ENCODE assay signal across 17 cellular contexts in the genomic region with DNA sequence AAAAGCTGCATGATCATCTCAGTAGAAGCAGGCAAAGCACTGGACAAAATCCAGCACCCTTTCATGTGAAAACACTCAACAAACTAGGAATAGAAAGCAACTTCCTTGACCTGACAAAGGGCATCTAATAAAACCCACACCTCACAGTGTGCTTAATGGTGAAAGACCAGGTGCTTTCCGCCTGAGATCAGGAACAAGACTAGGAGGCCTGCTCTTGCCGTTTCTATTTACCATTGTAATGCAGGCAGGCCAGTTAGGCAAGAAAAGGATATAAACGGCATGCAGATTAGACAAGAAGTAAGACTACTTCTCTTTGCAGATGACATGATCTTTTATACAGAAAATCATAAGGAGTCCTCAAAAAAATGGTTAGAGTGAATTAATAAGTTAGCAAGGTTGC. TPM values are rescaled to one million over a fixed set of nuclear protein-coding genes. Genes with fewer than 3 reads are reported as not detected.
DNase-seq lines count a peak whose midpoint lies in the region; ATAC-seq, FAIRE-seq and TF ChIP-seq lines count a peak whose summit lies in the region.
"Had no signal": no experiment of that assay in that cellular context is flagged by ENCODE, and none has a peak within 500 bp of the region (broad histone marks: within the 10 kb centered on the region; RNA-seq: fewer than 3 reads in every experiment).

No MANE protein-coding gene starts in this region.

- peaks cover 2% of the 10 kb centered on the region for H3K9me1 ChIP-seq in K562 (ENCODE audit: control insufficient read depth, insufficient read depth, low read length)

- H3K4me3 ChIP-seq in GM23338, result no peak overlapping the region
- no peak overlapping the region for H3K4me3 ChIP-seq in K562
- H3K4me3 ChIP-seq: dorsolateral prefrontal cortex, MG63, tibial nerve had no signal

- H3F3A ChIP-seq in GM23338 (replicated peaks; ENCODE audit: low read depth), result no peaks in the 10 kb centered on the region

- BruUV-seq in K562 (replicated peaks; lab: Mats Ljungman, UMichigan), result no TSS peak

- H3K4me3 Mint-ChIP-seq in GM23338, result no peak overlapping the region
- H3K4me3 Mint-ChIP-seq in nephron, result no peak overlapping the region
- no peak overlapping the region for H3K4me3 Mint-ChIP-seq in activated T-helper 2 cell treated with anti-CD3 and anti-CD28 coated beads, Interferon-gamma antibody, Interleukin-2, Interleukin-4, amounts not matched to agents 10 μg/mL and 5 μg/mL and 100 μg/mL, durations not matched to agents 14 hours and 24 hours and 36 hours (ENCODE audit: low read depth)
- H3K4me3 Mint-ChIP-seq: HFFc6 had no signal

- peaks cover 25% of the 10 kb centered on the region for H3K4me1 ChIP-seq in GM23338 (ENCODE audit: insufficient read depth)
- H3K4me1 ChIP-seq in K562 (replicated peaks in 1 of 2; ENCODE audit: control insufficient read depth in 2 of 2, insufficient read depth in 2 of 2, low read length in 2 of 2), result peaks cover 38 to 41% of the 10 kb centered on the region in 2 experiments
- H3K4me1 ChIP-seq: tibial nerve had no signal

- H3K27ac Mint-ChIP-seq in GM23338 (peak overlapping the region; percentile 45; the same call in 1 of the 2 replicates), nephron (peak overlapping the region in 2 of 3 experiments; percentile 29 to 71)
- H3K27ac Mint-ChIP-seq in activated T-helper 2 cell treated with anti-CD3 and anti-CD28 coated beads, Interferon-gamma antibody, Interleukin-2, Interleukin-4, amounts not matched to agents 10 μg/mL and 5 μg/mL and 100 μg/mL, durations not matched to agents 14 hours and 24 hours and 36 hours, result no peak overlapping the region
- H3K27ac Mint-ChIP-seq: HFFc6 had no signal

- CTCF ChIA-PET in K562 (lab: Yijun Ruan, JAX; ENCODE audit: low intra/inter-chr PET ratio), result no interaction called here

- no peak overlapping the region for H3K9ac ChIP-seq in K562 (ENCODE audit: insufficient read depth in 1 of 2, low read depth in 2 of 2, low read length in 2 of 2)

- TF ChIP-seq EP300 in K562 (IDR thresholded peaks at IDR 0.05; ENCODE audit: low read length), result no peak

- no peaks in the 10 kb centered on the region for H3K27me3 ChIP-seq in GM23338 (ENCODE audit: insufficient read depth)
- no peaks in the 10 kb centered on the region for H3K27me3 ChIP-seq in K562 (ENCODE audit: control insufficient read depth in 2 of 2, insufficient read depth in 2 of 2, low read length in 2 of 2)
- H3K27me3 ChIP-seq: dorsolateral prefrontal cortex, MG63, tibial nerve had no signal

- peaks cover 16% of the 10 kb centered on the region for H3K9me3 Mint-ChIP-seq in GM23338
- no peaks in the 10 kb centered on the region for H3K9me3 Mint-ChIP-seq in nephron
- no peaks in the 10 kb centered on the region for H3K9me3 Mint-ChIP-seq in activated T-helper 2 cell treated with anti-CD3 and anti-CD28 coated beads, Interferon-gamma antibody, Interleukin-2, Interleukin-4, amounts not matched to agents 10 μg/mL and 5 μg/mL and 100 μg/mL, durations not matched to agents 14 hours and 24 hours and 36 hours

- H3K79me2 ChIP-seq in GM23338 (replicated peaks; ENCODE audit: insufficient read depth), result no peaks in the 10 kb centered on the region
- no peaks in the 10 kb centered on the region for H3K79me2 ChIP-seq in K562 (ENCODE audit: control insufficient read depth, insufficient read depth, low read length)

- in situ Hi-C loops in K562 (cut with MboI), result no loop called here

- H3K27ac ChIP-seq in GM23338 (ENCODE audit: low read depth), result peak overlapping the region; percentile 2; the same call in 1 of the 2 replicates
- H3K27ac ChIP-seq in K562 (ENCODE audit: extremely low read depth, low read depth, low read length), result no peak overlapping the region
- H3K27ac ChIP-seq: dorsolateral prefrontal cortex, tibial nerve had no signal

- intact Hi-C loops in K562 (cut with micrococcal nuclease), result no loop called here
- intact Hi-C loops in activated T-helper 2 cell treated with anti-CD3 and anti-CD28 coated beads, Interferon-gamma antibody, Interleukin-2, Interleukin-4, amounts not matched to agents 10 μg/mL and 5 μg/mL and 100 μg/mL, durations not matched to agents 14 hours and 24 hours and 36 hours (cut with micrococcal nuclease), result no loop called here

- FAIRE-seq in K562 (lab: Jason Lieb, UNC), result no peak

- H3K4me2 ChIP-seq in GM23338 (peak overlapping the region; percentile 11; the same call in 1 of the 2 replicates), K562 (ENCODE audit: insufficient read depth, low read length) (no peak overlapping the region)

- peak; percentile 74 for ATAC-seq in GM23338
- no peak for ATAC-seq in K562
- ATAC-seq in HG03432 (IDR thresholded peaks at IDR 0.05; ENCODE audit: unreplicated experiment), result no peak

- POLR2A ChIA-PET in K562 (lab: Yijun Ruan, JAX), result no interaction called here

- no peak overlapping the region for H2AFZ ChIP-seq in GM23338
- H2AFZ ChIP-seq in K562 (ENCODE audit: low read depth, low read length), result peak overlapping the region; percentile 28; the same call in 1 of the 2 replicates

- no peaks in the 10 kb centered on the region; the same call in 1 of the 2 replicates for H3K9me3 ChIP-seq in K562 (replicated peaks; ENCODE audit: control insufficient read depth, insufficient read depth, low read depth, low read length)
- H3K9me3 ChIP-seq: MG63, tibial nerve had no signal

- H3K27me3 Mint-ChIP-seq in GM23338 (ENCODE audit: insufficient read depth, low read depth, poor library complexity), result peaks cover 6% of the 10 kb centered on the region
- peaks cover 11% of the 10 kb centered on the region for H3K27me3 Mint-ChIP-seq in nephron (ENCODE audit: low read depth)
- H3K27me3 Mint-ChIP-seq in activated T-helper 2 cell treated with anti-CD3 and anti-CD28 coated beads, Interferon-gamma antibody, Interleukin-2, Interleukin-4, amounts not matched to agents 10 μg/mL and 5 μg/mL and 100 μg/mL, durations not matched to agents 14 hours and 24 hours and 36 hours (ENCODE audit: low read depth), result no peaks in the 10 kb centered on the region

- no peak for TF ChIP-seq CTCF in GM23338 (conservative IDR thresholded peaks at IDR 0.05; ENCODE audit: low read depth in 2 of 2)
- TF ChIP-seq CTCF in K562 (IDR thresholded peaks at IDR 0.05 in 2 of 3, conservative IDR thresholded peaks at IDR 0.05 in 1 of 3; ENCODE audit: insufficient read depth in 2 of 3, low read depth in 1 of 3, low read length in 3 of 3), result no peak
- no peak for TF ChIP-seq CTCF in nephron (IDR thresholded peaks at IDR 0.05; ENCODE audit: unreplicated experiment in 3 of 3)

- TF ChIP-seq RAD21 in K562 (CRISPR knock-in tag; conservative IDR thresholded peaks at IDR 0.05 in 1 of 2, IDR thresholded peaks at IDR 0.05 in 1 of 2), result no peak

- H3K36me3 ChIP-seq in GM23338 (ENCODE audit: insufficient read depth) (no peaks in the 10 kb centered on the region; the same call in 1 of the 2 replicates), K562 (ENCODE audit: control insufficient read depth, insufficient read depth, low read length) (no peaks in the 10 kb centered on the region)
- H3K36me3 ChIP-seq: MG63 had no signal

- DNase-seq in GM23338 (ENCODE audit: low spot score), result peak; percentile 66
- peak; percentile 56 for DNase-seq in NCI-H2081 treated with DMSO at 0.1 percent for 48 hours (lab: John Stamatoyannopoulos, UW)
- DNase-seq in K562 (ENCODE audit: extremely low read depth in 1 of 4, low spot score in 3 of 4), result no peak
- no peak for DNase-seq in stimulated activated CD4-positive, alpha-beta T cell treated with anti-CD3 and anti-CD28 coated beads, Interleukin-4, amount 100 ng/mL, for 1 hour
- no peak for DNase-seq in activated T-helper 2 cell treated with anti-CD3 and anti-CD28 coated beads, Interferon-gamma antibody, Interleukin-2, Interleukin-4, amounts not matched to agents 10 μg/mL and 5 μg/mL and 100 μg/mL, durations not matched to agents 14 hours and 24 hours and 36 hours (ENCODE audit: low spot score)
- no peak for DNase-seq in LoVo (ENCODE audit: low spot score)
- DNase-seq: AML-193; dorsolateral prefrontal cortex; glutamatergic neuron; HFFc6; mesenchymal stem cell; MG63; NCI-H2171; stimulated activated naive CD4-positive, alpha-beta T cell had no signal

- H3K9me2 ChIP-seq in GM23338 (ENCODE audit: insufficient read depth), result peaks cover 7% of the 10 kb centered on the region; the same call in 1 of the 2 replicates

- TF ChIP-seq POLR2A in K562 (conservative IDR thresholded peaks at IDR 0.05), result no peak

- 20% methylated on average over 3 of the region's 3 CpGs for WGBS in K562 (ENCODE audit: insufficient coverage, low coverage, missing lambda C conversion rate)

- peaks cover 66% of the 10 kb centered on the region for H3K36me3 Mint-ChIP-seq in GM23338 (ENCODE audit: low read depth)
- peaks cover 17% of the 10 kb centered on the region for H3K36me3 Mint-ChIP-seq in nephron (ENCODE audit: low read depth)
- peaks cover 40% of the 10 kb centered on the region for H3K36me3 Mint-ChIP-seq in activated T-helper 2 cell treated with anti-CD3 and anti-CD28 coated beads, Interferon-gamma antibody, Interleukin-2, Interleukin-4, amounts not matched to agents 10 μg/mL and 5 μg/mL and 100 μg/mL, durations not matched to agents 14 hours and 24 hours and 36 hours (ENCODE audit: low read depth)

- H4K20me1 ChIP-seq in GM23338 (replicated peaks; ENCODE audit: insufficient read depth) (no peaks in the 10 kb centered on the region), K562 (replicated peaks; ENCODE audit: control insufficient read depth, insufficient read depth, low read length) (no peaks in the 10 kb centered on the region)

- H3K4me1 Mint-ChIP-seq in GM23338 (peaks cover 48% of the 10 kb centered on the region), nephron (no peaks in the 10 kb centered on the region)
- peaks cover 4% of the 10 kb centered on the region for H3K4me1 Mint-ChIP-seq in activated T-helper 2 cell treated with anti-CD3 and anti-CD28 coated beads, Interferon-gamma antibody, Interleukin-2, Interleukin-4, amounts not matched to agents 10 μg/mL and 5 μg/mL and 100 μg/mL, durations not matched to agents 14 hours and 24 hours and 36 hours (ENCODE audit: low read depth)

RNA-seq across cellular contexts. Expression of a gene that starts 37.2 kb away (rescaled TPM):
- total RNA-seq in GM23338 (2014; rRNA removed; shearing (Covaris generic)), result 25.2 and 30.3 TPM in 2 replicates
- polyA plus RNA-seq in GM23338 (2016; fragmentation: Nextera tagmentation; extraction: Ambion mirVana) (11.0 and 14.0 TPM in 2 replicates), K562 (2011; rRNA removed) (3.4 and 4.5 TPM in 2 replicates), K562 (2014; fragmentation: Illumina TruSeq; extraction: Trizol) (0.45 and 0.65 TPM in 2 replicates), K562 (2014; fragmentation: Nextera tagmentation; extraction: Ambion mirVana) (under 1 TPM; 0.06 to 0.20 TPM), K562 (2014; rRNA removed) (0.09 and 0.24 TPM in 2 replicates)
- 4.6 and 9.1 TPM in 2 replicates for total RNA-seq in K562 (2011; cell fraction: chromatin; rRNA removed; ENCODE audit: low replicate concordance)
- total RNA-seq in K562 (2011; cell fraction: nucleolus; rRNA removed), result 5.5 and 5.9 TPM in 2 replicates
- 5.6 and 6.5 TPM in 2 replicates for total RNA-seq in K562 (2011; cell fraction: nucleoplasm; rRNA removed)
- total RNA-seq in K562 (2014; rRNA removed) (0.33 and 1.4 TPM in 2 replicates), K562 (2014; rRNA removed; fragmentation: Illumina TruSeq; extraction: Trizol) (0.10 and 0.15 TPM in 2 replicates), K562 (2015; rRNA removed; fragmentation: Illumina TruSeq; extraction: Trizol) (0.40 and 0.79 TPM in 2 replicates), K562 (2021) (0.40 and 0.60 TPM in 2 replicates)
- polyA plus RNA-seq in K562 (2011; cell fraction: cytosol; rRNA removed), result 2.8 and 3.2 TPM in 2 replicates
- polyA plus RNA-seq in K562 (2011; cell fraction: nucleus; rRNA removed), result 10.8 and 11.2 TPM in 2 replicates
- 0.43 and 1.8 TPM in 2 replicates for polyA plus RNA-seq in K562 (2012)
- polyA minus RNA-seq in K562 (2011; rRNA and poly(A)+ RNA removed), result 3.8 and 6.7 TPM in 2 replicates
- polyA minus RNA-seq in K562 (2011; cell fraction: cytosol; rRNA and poly(A)+ RNA removed), result 2.5 and 2.6 TPM in 2 replicates
- 8.3 and 11.8 TPM in 2 replicates for polyA minus RNA-seq in K562 (2011; cell fraction: nucleus; rRNA and poly(A)+ RNA removed)
- 21.6 and 22.3 TPM in 2 replicates for total RNA-seq in activated T-helper 2 cell treated with anti-CD3 and anti-CD28 coated beads, Interferon-gamma antibody, Interleukin-2, Interleukin-4, amounts not matched to agents 10 μg/mL and 5 μg/mL and 100 μg/mL, durations not matched to agents 14 hours and 24 hours and 36 hours
- total RNA-seq: HFFc6 had no signal

RNA-seq across cellular contexts. Expression of a gene that starts 54.8 kb away (rescaled TPM):
- total RNA-seq in GM23338 (2014; rRNA removed; shearing (Covaris generic)), result 0.12 TPM in 1 of 2 replicates, not detected in the other
- 0.23 and 1.4 TPM in 2 replicates for polyA plus RNA-seq in GM23338 (2016; fragmentation: Nextera tagmentation; extraction: Ambion mirVana)
- 0.16 TPM in 1 of 2 replicates, not detected in the other for total RNA-seq in K562 (2011; cell fraction: chromatin; rRNA removed; ENCODE audit: low replicate concordance)
- not detected in 2 replicates for total RNA-seq in K562 (2011; cell fraction: nucleolus; rRNA removed)
- 0.15 TPM in 1 of 2 replicates, not detected in the other for total RNA-seq in K562 (2011; cell fraction: nucleoplasm; rRNA removed)
- total RNA-seq in K562 (2014; rRNA removed), result not detected in 2 replicates
- not detected in 2 replicates for total RNA-seq in K562 (2014; rRNA removed; fragmentation: Illumina TruSeq; extraction: Trizol)
- total RNA-seq in K562 (2015; rRNA removed; fragmentation: Illumina TruSeq; extraction: Trizol), result not detected in 2 replicates
- total RNA-seq in K562 (2021), result not detected in 2 replicates
- polyA plus RNA-seq in K562 (2011; rRNA removed), result 0.17 TPM in 1 of 2 replicates, not detected in the other
- 0.01 TPM in 1 of 2 replicates, not detected in the other for polyA plus RNA-seq in K562 (2011; cell fraction: cytosol; rRNA removed)
- 0.07 TPM in 1 of 2 replicates, not detected in the other for polyA plus RNA-seq in K562 (2011; cell fraction: nucleus; rRNA removed)
- polyA plus RNA-seq in K562 (2012), result 0.18 TPM in 1 of 2 replicates, not detected in the other
- not detected in 2 replicates for polyA plus RNA-seq in K562 (2014; fragmentation: Illumina TruSeq; extraction: Trizol)
- not detected for polyA plus RNA-seq in K562 (2014; fragmentation: Nextera tagmentation; extraction: Ambion mirVana)
- not detected in 2 replicates for polyA plus RNA-seq in K562 (2014; rRNA removed)
- polyA minus RNA-seq in K562 (2011; rRNA and poly(A)+ RNA removed), result 0.07 TPM in 1 of 2 replicates, not detected in the other
- not detected in 2 replicates for polyA minus RNA-seq in K562 (2011; cell fraction: cytosol; rRNA and poly(A)+ RNA removed)
- not detected in 2 replicates for polyA minus RNA-seq in K562 (2011; cell fraction: nucleus; rRNA and poly(A)+ RNA removed)
- not detected in 2 replicates for total RNA-seq in activated T-helper 2 cell treated with anti-CD3 and anti-CD28 coated beads, Interferon-gamma antibody, Interleukin-2, Interleukin-4, amounts not matched to agents 10 μg/mL and 5 μg/mL and 100 μg/mL, durations not matched to agents 14 hours and 24 hours and 36 hours
- total RNA-seq: HFFc6 had no signal

Comparison
In these comparisons a context has a peak if more than half of its experiments do, and no peak if none do; other contexts are left out.
1. DNase-seq: peak in GM23338 (single experiment) and NCI-H2081 treated with DMSO at 0.1 percent for 48 hours (single experiment); none in K562 (0 of 4), stimulated activated CD4-positive, alpha-beta T cell treated with anti-CD3 and anti-CD28 coated beads, Interleukin-4, amount 100 ng/mL, for 1 hour (single experiment), activated T-helper 2 cell treated with anti-CD3 and anti-CD28 coated beads, Interferon-gamma antibody, Interleukin-2, Interleukin-4, amounts not matched to agents 10 μg/mL and 5 μg/mL and 100 μg/mL, durations not matched to agents 14 hours and 24 hours and 36 hours (single experiment) and LoVo (single experiment).